ENCODE assay signal across 8 cellular contexts in the genomic region with DNA sequence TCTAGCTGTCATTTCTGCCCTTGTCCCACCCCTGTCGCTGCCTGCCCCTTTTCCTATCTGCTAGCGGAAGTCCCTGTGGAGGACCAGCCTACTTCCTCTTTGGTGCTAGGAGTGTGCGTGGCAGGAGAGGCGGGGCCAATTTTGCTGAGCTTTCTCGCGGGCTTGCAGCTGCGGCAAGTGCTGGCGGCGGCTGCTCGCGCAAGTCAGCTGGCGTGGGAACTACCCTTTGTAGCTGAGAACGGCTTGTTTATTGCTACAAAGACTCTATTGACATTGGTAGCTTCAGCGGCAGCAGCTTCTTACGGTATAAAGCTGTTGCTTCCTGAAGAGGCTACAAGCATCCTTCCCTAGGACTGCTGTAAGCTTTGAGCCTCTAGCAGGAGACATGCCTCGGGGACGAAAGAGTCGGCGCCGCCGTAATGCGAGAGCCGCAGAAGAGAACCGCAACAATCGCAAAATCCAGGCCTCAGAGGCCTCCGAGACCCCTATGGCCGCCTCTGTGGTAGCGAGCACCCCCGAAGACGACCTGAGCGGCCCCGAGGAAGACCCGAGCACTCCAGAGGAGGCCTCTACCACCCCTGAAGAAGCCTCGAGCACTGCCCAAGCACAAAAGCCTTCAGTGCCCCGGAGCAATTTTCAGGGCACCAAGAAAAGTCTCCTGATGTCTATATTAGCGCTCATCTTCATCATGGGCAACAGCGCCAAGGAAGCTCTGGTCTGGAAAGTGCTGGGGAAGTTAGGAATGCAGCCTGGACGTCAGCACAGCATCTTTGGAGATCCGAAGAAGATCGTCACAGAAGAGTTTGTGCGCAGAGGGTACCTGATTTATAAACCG. TPM values are rescaled to one million over a fixed set of nuclear protein-coding genes. Genes with fewer than 3 reads are reported as not detected.
DNase-seq lines count a peak whose midpoint lies in the region; ATAC-seq and TF ChIP-seq lines count a peak whose summit lies in the region.

A gene with protein sequence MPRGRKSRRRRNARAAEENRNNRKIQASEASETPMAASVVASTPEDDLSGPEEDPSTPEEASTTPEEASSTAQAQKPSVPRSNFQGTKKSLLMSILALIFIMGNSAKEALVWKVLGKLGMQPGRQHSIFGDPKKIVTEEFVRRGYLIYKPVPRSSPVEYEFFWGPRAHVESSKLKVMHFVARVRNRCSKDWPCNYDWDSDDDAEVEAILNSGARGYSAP (plus strand): TSS at position 138 of the 835 bp plus-strand sequence. CDS start 248 bp downstream, at position 386.

- peak within 1 kb of the TSS; percentile 85 to 94 for H3K4me3 Mint-ChIP-seq in H9

- DNase-seq in GM04503 (ENCODE audit: low read depth): peak; percentile 32
- peak; percentile 79 for DNase-seq in H9
- peak; percentile 86 for DNase-seq in NB4 (ENCODE audit: low read depth)
- DNase-seq in left ventricle myocardium superior: peak; percentile 86
- peak; percentile 78 to 89 for DNase-seq in psoas muscle
- peak; percentile 86 for DNase-seq in ureter (ENCODE audit: low spot score)

- H3K18ac ChIP-seq in H9 (ENCODE audit: insufficient read length, low read depth, low read length): no peak within 1 kb of the TSS

- no peak within 1 kb of the TSS for H4K8ac ChIP-seq in H9 (replicated peaks; ENCODE audit: insufficient read length, low read depth, low read length)

- H4K91ac ChIP-seq in H9 (ENCODE audit: insufficient read length, low read depth, low read length): no peak within 1 kb of the TSS

- H3K79me2 ChIP-seq in H9 (ENCODE audit: insufficient read depth, low read length): no peaks in the 10 kb centered on the region

- H3K27ac ChIP-seq in H9 (ENCODE audit: insufficient read length, low read depth, low read length) (no peak within 1 kb of the TSS), angular gyrus (ENCODE audit: low read depth, low read length) (peak within 1 kb of the TSS; percentile 86), psoas muscle (peak within 1 kb of the TSS; percentile 59)

- H3K4me1 ChIP-seq in H9 (ENCODE audit: insufficient read depth, low read length): no peaks in the 10 kb centered on the region
- H3K4me1 ChIP-seq in psoas muscle: no peaks in the 10 kb centered on the region

- peaks cover 41 to 42% of the 10 kb centered on the region in 2 experiments for H3K9me3 Mint-ChIP-seq in H9

- no peaks in the 10 kb centered on the region; the same call in 1 of the 2 replicates for H3K27me3 Mint-ChIP-seq in H9 (ENCODE audit: low read depth)

- H3T11ph ChIP-seq in H9 (ENCODE audit: low read length): no peak within 1 kb of the TSS

- H3K27ac Mint-ChIP-seq in H9: peak within 1 kb of the TSS in 1 of 3 experiments; percentile 92; a peak in 1 of 7 replicates

- no peak within 1 kb of the TSS for H2BK20ac ChIP-seq in H9 (ENCODE audit: low read depth, low read length, poor library complexity, severe bottlenecking)

- H2AK5ac ChIP-seq in H9 (ENCODE audit: insufficient read length, low read length): no peak within 1 kb of the TSS

- peak within 1 kb of the TSS; percentile 85 for H2AFZ ChIP-seq in H9 (ENCODE audit: low read length)

- H3K23ac ChIP-seq in H9 (ENCODE audit: insufficient read length, low read depth, low read length): no peak within 1 kb of the TSS

- no peak within 1 kb of the TSS for H2BK5ac ChIP-seq in H9 (ENCODE audit: insufficient read length, low read length)

- H3K4me3 ChIP-seq in NB4 (ENCODE audit: low read depth, low read length): peak within 1 kb of the TSS; percentile 59
- peak within 1 kb of the TSS; percentile 76 for H3K4me3 ChIP-seq in psoas muscle

- no peak within 1 kb of the TSS for H3K4ac ChIP-seq in H9 (ENCODE audit: low read depth, low read length)

- no peaks in the 10 kb centered on the region for H4K20me1 ChIP-seq in H9 (ENCODE audit: control insufficient read depth, insufficient read depth, insufficient read length)

- H2BK12ac ChIP-seq in H9 (ENCODE audit: insufficient read length, low read depth, low read length): no peak within 1 kb of the TSS

- no peaks in the 10 kb centered on the region for H3K27me3 ChIP-seq in H9 (ENCODE audit: insufficient read depth, low read length)
- H3K27me3 ChIP-seq in psoas muscle (ENCODE audit: insufficient read depth in 3 of 3, low read length in 2 of 3): no peaks in the 10 kb centered on the region

- H3K9me3 ChIP-seq in H9 (ENCODE audit: control insufficient read depth, low read depth, low read length) (peaks cover 20% of the 10 kb centered on the region), psoas muscle (no peaks in the 10 kb centered on the region)

- H4K5ac ChIP-seq in H9 (ENCODE audit: insufficient read length, low read depth, low read length): no peak within 1 kb of the TSS

- H3K56ac ChIP-seq in H9 (ENCODE audit: insufficient read length, low read depth, low read length): no peak within 1 kb of the TSS

- H3K9ac ChIP-seq in H9 (ENCODE audit: extremely low read depth, insufficient read length, low read length): peak within 1 kb of the TSS; percentile 58

- no peak within 1 kb of the TSS for H2BK15ac ChIP-seq in H9 (ENCODE audit: low read depth, low read length)

- peaks cover 4% of the 10 kb centered on the region in 2 experiments; a peak in 3 of 4 replicates for H3K4me1 Mint-ChIP-seq in H9

- H2BK120ac ChIP-seq in H9 (ENCODE audit: low read depth, low read length, poor library complexity, severe bottlenecking): no peak within 1 kb of the TSS

- ATAC-seq in left ventricle myocardium superior: peak; percentile 100
- ATAC-seq in psoas muscle: peak; percentile 94 to 99 (median 97)

- H3K4me2 ChIP-seq in H9 (ENCODE audit: insufficient read depth, insufficient read length, low read length): peak within 1 kb of the TSS; percentile 77

- H3K23me2 ChIP-seq in H9 (ENCODE audit: insufficient read length, low read depth, low read length, poor library complexity, severe bottlenecking): peaks cover 9% of the 10 kb centered on the region

- no peaks in the 10 kb centered on the region for H3K79me1 ChIP-seq in H9 (ENCODE audit: insufficient read depth, low read depth, low read length, poor library complexity, severe bottlenecking)

- no CpG with 5 or more reads among the region's 42 CpGs for WGBS in H9 (ENCODE audit: extremely low coverage, insufficient read length, low lambda C conversion rate)
- 0 to 30% (median 0%) methylated on average over 36 to 42 of the region's 42 CpGs for WGBS in psoas muscle, 3 donors

- TF ChIP-seq CTCF in H9 (conservative IDR thresholded peaks at IDR 0.05) (no peak), NB4 (IDR thresholded peaks at IDR 0.05; ENCODE audit: low read depth, low read length) (no peak), psoas muscle (IDR thresholded peaks at IDR 0.05) (no peak)

- intact Hi-C loops in T-helper 2 cell treated with Interferon-gamma antibody and Interleukin-4, amounts not matched to agents 100 ng/mL and 5 ng/mL, for 36 hours (cut with micrococcal nuclease): no loop called here
- intact Hi-C loops in left ventricle myocardium superior (cut with micrococcal nuclease) (no loop called here), psoas muscle (cut with DNase I) (no loop called here)

- no peaks in the 10 kb centered on the region; a peak in 1 of 7 replicates for H3K36me3 Mint-ChIP-seq in H9 (ENCODE audit: insufficient read depth in 1 of 3, low read depth in 3 of 3)

- H3K36me3 ChIP-seq in psoas muscle (ENCODE audit: insufficient read depth in 1 of 2, low read depth in 1 of 2): no peaks in the 10 kb centered on the region

- no peak within 1 kb of the TSS for H3K14ac ChIP-seq in H9 (ENCODE audit: insufficient read depth, low read length)

- TF ChIP-seq POLR2A in NB4 (IDR thresholded peaks at IDR 0.05; ENCODE audit: extremely low read depth, insufficient read length): no peak

RNA-seq across cellular contexts. Expression of the gene that starts here (rescaled TPM):
- total RNA-seq in H9 (2021) (7.3 and 7.8 TPM in 2 replicates), left ventricle myocardium superior (8.2 TPM), psoas muscle (10 to 100 TPM in 1 of 4 donors, 1 to 10 TPM in 3; 5.8 to 10.6 (median 7.6) TPM), ureter (19.1 TPM)
- total RNA-seq in T-helper 2 cell treated with Interferon-gamma antibody and Interleukin-4, amounts not matched to agents 100 ng/mL and 5 ng/mL, for 36 hours: 14.0 and 14.5 TPM in 2 replicates
- 10 to 100 TPM in 1 of 3 donors, 1 to 10 TPM in 2; 7.0 to 20.4 (median 8.2) TPM for polyA plus RNA-seq in psoas muscle

Comparison
In these comparisons a context has a peak if more than half of its experiments do, and no peak if none do; other contexts are left out.
1. DNase-seq: peak in every context shown above with its lines; median percentile 86 in NB4; 86 in left ventricle myocardium superior; 86 in ureter; 84 in psoas muscle; 79 in H9; 32 in GM04503.